ENCODE assay signal across 25 cellular contexts in genomic region chr22:22022977-22023534, GRCh38.
"Had no signal": no experiment of that assay in that cellular context is flagged by ENCODE, and none has a peak within 500 bp of the region (broad histone marks: within the 10 kb centered on the region; RNA-seq: fewer than 3 reads in every experiment).

No MANE protein-coding gene starts in this region.

- H3K4me3 Mint-ChIP-seq: activated CD4-positive, alpha-beta T cell treated with anti-CD3 and anti-CD28 coated beads, Interleukin-2, amount 10 ng/mL, durations not matched to agents 24 days and 14 days; activated naive CD4-positive, alpha-beta T cell treated with anti-CD3 and anti-CD28 coated beads for 36 hours; activated T-cell treated with anti-CD3 and anti-CD28 coated beads, Interleukin-2, amount 50 U/mL, for 4 hours; endodermal cell; neural crest cell; stimulated activated naive CD8-positive, alpha-beta T cell treated with anti-CD3 and anti-CD28 coated beads, Interleukin-15, amount 100 ng/mL, for 72 hours had no signal

- DNase-seq: activated CD4-positive, alpha-beta T cell treated with anti-CD3 and anti-CD28 coated beads, Interleukin-2, amount 10 ng/mL, durations not matched to agents 24 days and 14 days; activated CD8-positive, alpha-beta memory T cell treated with anti-CD3 and anti-CD28 coated beads, Interleukin-2, amount 50 U/mL, for 4 hours; activated naive CD4-positive, alpha-beta T cell treated with anti-CD3 and anti-CD28 coated beads for 36 hours; activated T-cell treated with anti-CD3 and anti-CD28 coated beads, Interleukin-2, amount 50 U/mL, for 4 hours; body of pancreas; central memory CD4-positive, alpha-beta T cell; colonic mucosa; endodermal cell; foreskin fibroblast; glutamatergic neuron; hippocampal formation; islet precursor cell; left colon; lower lobe of right lung; stimulated activated CD4-positive, alpha-beta T cell treated with anti-CD3 and anti-CD28 coated beads, Interleukin-12 subunit alpha, Interleukin-12 subunit beta, amount 100 ng/mL, for 4 hours; stimulated activated CD4-positive, alpha-beta T cell treated with anti-CD3 and anti-CD28 coated beads, Interleukin-1b, Interleukin-23, amount 100 ng/mL, for 48 hours; stimulated activated naive CD8-positive, alpha-beta T cell treated with anti-CD3 and anti-CD28 coated beads, Interleukin-15, amount 100 ng/mL, for 72 hours; T1000; transverse colon; uterus had no signal

- H3K27me3 Mint-ChIP-seq: stimulated activated naive CD8-positive, alpha-beta T cell treated with anti-CD3 and anti-CD28 coated beads, Interleukin-15, amount 100 ng/mL, for 72 hours had no signal

- H3K36me3 ChIP-seq: colonic mucosa, lower lobe of right lung, prostate gland, right atrium auricular region, suprapubic skin, transverse colon, uterus had no signal

- H3K9me3 ChIP-seq: colonic mucosa, lower lobe of right lung, prostate gland, right atrium auricular region, suprapubic skin, transverse colon, uterus had no signal

- H3K4me3 ChIP-seq: body of pancreas, colonic mucosa, lower lobe of right lung, prostate gland, right atrium auricular region, suprapubic skin, transverse colon, uterus had no signal

- H3K9me3 Mint-ChIP-seq: activated CD4-positive, alpha-beta T cell treated with anti-CD3 and anti-CD28 coated beads, Interleukin-2, amount 10 ng/mL, durations not matched to agents 24 days and 14 days; activated naive CD4-positive, alpha-beta T cell treated with anti-CD3 and anti-CD28 coated beads for 36 hours; activated T-cell treated with anti-CD3 and anti-CD28 coated beads, Interleukin-2, amount 50 U/mL, for 4 hours; endodermal cell; neural crest cell; stimulated activated naive CD8-positive, alpha-beta T cell treated with anti-CD3 and anti-CD28 coated beads, Interleukin-15, amount 100 ng/mL, for 72 hours had no signal

- H3K4me1 ChIP-seq: body of pancreas, colonic mucosa, lower lobe of right lung, prostate gland, right atrium auricular region, suprapubic skin, transverse colon, uterus had no signal

- H3K27ac ChIP-seq: body of pancreas, colonic mucosa, epithelial cell of prostate, lower lobe of right lung, prostate gland, right atrium auricular region, suprapubic skin, transverse colon, uterus had no signal

- H3K27me3 ChIP-seq: body of pancreas, colonic mucosa, right atrium auricular region, suprapubic skin, transverse colon, uterus had no signal

- H3K4me1 Mint-ChIP-seq: stimulated activated naive CD8-positive, alpha-beta T cell treated with anti-CD3 and anti-CD28 coated beads, Interleukin-15, amount 100 ng/mL, for 72 hours had no signal

- H3K27ac Mint-ChIP-seq: activated CD4-positive, alpha-beta T cell treated with anti-CD3 and anti-CD28 coated beads, Interleukin-2, amount 10 ng/mL, durations not matched to agents 24 days and 14 days; activated naive CD4-positive, alpha-beta T cell treated with anti-CD3 and anti-CD28 coated beads for 36 hours; endodermal cell had no signal

- ATAC-seq: activated T-cell treated with anti-CD3 and anti-CD28 coated beads, Interleukin-2, amount 50 U/mL, for 4 hours; body of pancreas; left colon; stimulated activated naive CD8-positive, alpha-beta T cell treated with anti-CD3 and anti-CD28 coated beads, Interleukin-15, amount 100 ng/mL, for 72 hours had no signal
